20 cellular contexts compared by ENCODE assay signal in the genomic region with DNA sequence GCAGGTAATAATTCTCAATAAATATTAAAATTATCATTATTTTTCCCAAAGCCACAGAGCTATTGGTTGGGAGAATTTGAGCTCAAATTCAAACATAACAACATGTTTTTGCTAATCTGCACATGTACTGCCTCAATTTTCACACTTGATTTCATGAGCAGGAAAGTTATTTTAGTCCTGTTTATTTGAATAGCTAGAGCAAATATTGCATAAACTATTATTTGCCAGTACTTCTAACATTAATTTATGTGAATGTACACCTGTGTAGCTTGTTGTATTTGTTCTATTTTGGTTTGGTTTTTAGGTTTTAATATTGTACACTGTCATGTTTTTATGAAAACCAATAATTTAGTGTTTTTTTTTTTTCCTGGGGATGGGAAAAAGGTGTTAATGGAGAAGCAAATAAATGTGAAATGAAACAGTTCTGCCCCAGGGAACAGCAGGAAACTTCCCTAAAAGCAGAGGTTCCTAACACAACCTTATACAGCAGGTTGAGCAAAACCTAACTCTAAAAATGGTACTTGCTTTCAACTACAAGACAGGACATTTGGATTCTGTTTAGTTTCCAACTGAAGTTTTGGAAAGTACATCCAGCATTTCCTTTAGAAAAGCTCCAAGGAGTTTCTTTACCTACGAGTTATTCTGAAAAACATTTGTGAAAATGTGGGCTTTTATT.
DNase-seq lines count a peak whose midpoint lies in the region; ATAC-seq and TF ChIP-seq lines count a peak whose summit lies in the region.
"Had no signal": no experiment of that assay in that cellular context is flagged by ENCODE, and none has a peak within 500 bp of the region (broad histone marks: within the 10 kb centered on the region; RNA-seq: fewer than 3 reads in every experiment).

No MANE protein-coding gene starts in this region.

- peaks cover 6% of the 10 kb centered on the region for H3K27me3 Mint-ChIP-seq in activated CD8-positive, alpha-beta memory T cell treated with anti-CD3 and anti-CD28 coated beads, Interleukin-2, amount 10 ng/mL, durations not matched to agents 7 days and 5 days

- TF ChIP-seq POLR2A in tibial nerve (IDR thresholded peaks at IDR 0.05) = no peak

- H3K27ac ChIP-seq in RWPE1 (peak overlapping the region; percentile 74), osteoblast (ENCODE audit: low read depth, low read length) (peak overlapping the region; percentile 96), tibial nerve (peak overlapping the region in 3 of 4 donors; percentile 58 to 77 (median 62))
- H3K27ac ChIP-seq: parathyroid adenoma had no signal

- no peaks in the 10 kb centered on the region for H3K27me3 ChIP-seq in endocrine pancreas (ENCODE audit: control insufficient read depth, insufficient read depth, low read length)
- H3K27me3 ChIP-seq in osteoblast (ENCODE audit: insufficient read depth, low read length) = no peaks in the 10 kb centered on the region
- no peaks in the 10 kb centered on the region for H3K27me3 ChIP-seq in tibial nerve

- WGBS in tibial nerve, 2 donors = 59 to 73% methylated on average over 1 of the region's 1 CpG

- peak overlapping the region; percentile 41 for H2AFZ ChIP-seq in osteoblast (ENCODE audit: low read length)
- H2AFZ ChIP-seq: parathyroid adenoma had no signal

- CTCF ChIA-PET in RWPE1 (lab: Yijun Ruan, JAX) = interaction anchor here (0.7 kb wide), 1 partner anchor 310 kb away, joined by 3 read pairs; no protein-coding TSS in a partner anchor
- CTCF ChIA-PET in activated CD8-positive, alpha-beta memory T cell treated with anti-CD3 and anti-CD28 coated beads, Interleukin-2, amount 10 ng/mL, durations not matched to agents 7 days and 5 days (lab: Charles Lee) = interaction anchor here (1.2 to 1.6 kb wide), 2 partner anchors 53 to 54 kb away, joined by 3 to 4 read pairs; no protein-coding TSS in a partner anchor

- no peaks in the 10 kb centered on the region for H4K20me1 ChIP-seq in osteoblast (ENCODE audit: insufficient read depth, low read length)

- H3K4me3 Mint-ChIP-seq in activated CD8-positive, alpha-beta memory T cell treated with anti-CD3 and anti-CD28 coated beads, Interleukin-2, amount 10 ng/mL, durations not matched to agents 7 days and 5 days = no peak overlapping the region
- H3K4me3 Mint-ChIP-seq: activated CD4-positive, alpha-beta T cell treated with anti-CD3 and anti-CD28 coated beads, Interleukin-2, amount 10 ng/mL, durations not matched to agents 7 days and 5 days; activated naive CD4-positive, alpha-beta T cell treated with anti-CD3 and anti-CD28 coated beads, Interleukin-2, amount 10 ng/mL, durations not matched to agents 7 days and 5 days; B cell; stimulated activated naive B cell treated with anti-CD40 and anti-IgM and Interleukin-4, amounts not matched to agents 10 μg/mL and 1 μg/mL and 100 μg/mL, for 72 hours had no signal

- H3K4me3 ChIP-seq in endocrine pancreas (ENCODE audit: control insufficient read depth, insufficient read depth, low read length) (peak overlapping the region; percentile 41), osteoblast (ENCODE audit: insufficient read depth, low read length) (no peak overlapping the region), tibial nerve (no peak overlapping the region)
- H3K4me3 ChIP-seq: GM12878 had no signal

- H3K4me1 Mint-ChIP-seq in activated CD8-positive, alpha-beta memory T cell treated with anti-CD3 and anti-CD28 coated beads, Interleukin-2, amount 10 ng/mL, durations not matched to agents 7 days and 5 days = no peaks in the 10 kb centered on the region
- H3K4me1 Mint-ChIP-seq: activated CD4-positive, alpha-beta T cell treated with anti-CD3 and anti-CD28 coated beads, Interleukin-2, amount 10 ng/mL, durations not matched to agents 7 days and 5 days; activated naive CD4-positive, alpha-beta T cell treated with anti-CD3 and anti-CD28 coated beads, Interleukin-2, amount 10 ng/mL, durations not matched to agents 7 days and 5 days had no signal

- H3K4me2 ChIP-seq in osteoblast (ENCODE audit: insufficient read depth, low read length) = no peak overlapping the region

- ATAC-seq in activated CD8-positive, alpha-beta memory T cell treated with anti-CD3 and anti-CD28 coated beads, Interleukin-2, amount 10 ng/mL, durations not matched to agents 7 days and 5 days = no peak
- ATAC-seq: GM12878; Panc1; stimulated activated naive B cell treated with anti-CD40 and anti-IgM and Interleukin-4, amounts not matched to agents 10 μg/mL and 1 μg/mL and 100 μg/mL, for 72 hours had no signal

- H3K9me3 ChIP-seq in endocrine pancreas (ENCODE audit: control insufficient read depth, low read length) = no peaks in the 10 kb centered on the region
- H3K9me3 ChIP-seq in osteoblast (ENCODE audit: low read depth, low read length) = no peaks in the 10 kb centered on the region
- H3K9me3 ChIP-seq in tibial nerve = no peaks in the 10 kb centered on the region

- no peak for TF ChIP-seq EP300 in tibial nerve (IDR thresholded peaks at IDR 0.05)

- no peak overlapping the region for H3K27ac Mint-ChIP-seq in activated CD8-positive, alpha-beta memory T cell treated with anti-CD3 and anti-CD28 coated beads, Interleukin-2, amount 10 ng/mL, durations not matched to agents 7 days and 5 days
- H3K27ac Mint-ChIP-seq: activated CD4-positive, alpha-beta T cell treated with anti-CD3 and anti-CD28 coated beads, Interleukin-2, amount 10 ng/mL, durations not matched to agents 7 days and 5 days; activated naive CD4-positive, alpha-beta T cell treated with anti-CD3 and anti-CD28 coated beads, Interleukin-2, amount 10 ng/mL, durations not matched to agents 7 days and 5 days; B cell; stimulated activated naive B cell treated with anti-CD40 and anti-IgM and Interleukin-4, amounts not matched to agents 10 μg/mL and 1 μg/mL and 100 μg/mL, for 72 hours had no signal

- POLR2A ChIA-PET in RWPE1 (lab: Yijun Ruan, JAX; ENCODE audit: low non-redundant PET) = no interaction called here

- H3K4me1 ChIP-seq in endocrine pancreas (ENCODE audit: control insufficient read depth, insufficient read depth, low read length) = peaks cover 6% of the 10 kb centered on the region
- H3K4me1 ChIP-seq in osteoblast (ENCODE audit: insufficient read depth, low read length) = peaks cover 24% of the 10 kb centered on the region
- peaks cover 0 to 12% (median 3%) of the 10 kb centered on the region in 4 donors for H3K4me1 ChIP-seq in tibial nerve
- H3K4me1 ChIP-seq: parathyroid adenoma had no signal

- no peaks in the 10 kb centered on the region for H3K9me3 Mint-ChIP-seq in activated CD8-positive, alpha-beta memory T cell treated with anti-CD3 and anti-CD28 coated beads, Interleukin-2, amount 10 ng/mL, durations not matched to agents 7 days and 5 days (ENCODE audit: low read depth)
- H3K9me3 Mint-ChIP-seq: activated CD4-positive, alpha-beta T cell treated with anti-CD3 and anti-CD28 coated beads, Interleukin-2, amount 10 ng/mL, durations not matched to agents 7 days and 5 days; activated naive CD4-positive, alpha-beta T cell treated with anti-CD3 and anti-CD28 coated beads, Interleukin-2, amount 10 ng/mL, durations not matched to agents 7 days and 5 days; stimulated activated naive B cell treated with anti-CD40 and anti-IgM and Interleukin-4, amounts not matched to agents 10 μg/mL and 1 μg/mL and 100 μg/mL, for 72 hours had no signal

- DNase-seq in RWPE1 (ENCODE audit: low spot score) (no peak), osteoblast (ENCODE audit: insufficient read length, low spot score, missing footprints) (no peak), tibial nerve (ENCODE audit: low spot score in 2 of 2) (no peak), DMS79 treated with DMSO at 0.1 percent for 48 hours (lab: John Stamatoyannopoulos, UW) (no peak), NCI-H446 treated with DMSO at 0.1 percent for 48 hours (lab: John Stamatoyannopoulos, UW) (no peak)
- DNase-seq in activated CD8-positive, alpha-beta memory T cell treated with anti-CD3 and anti-CD28 coated beads, Interleukin-2, amount 10 ng/mL, durations not matched to agents 7 days and 5 days = no peak
- DNase-seq: activated CD4-positive, alpha-beta T cell treated with anti-CD3 and anti-CD28 coated beads, Interleukin-2, amount 10 ng/mL, durations not matched to agents 7 days and 5 days; activated naive CD4-positive, alpha-beta T cell treated with anti-CD3 and anti-CD28 coated beads, Interleukin-2, amount 10 ng/mL, durations not matched to agents 7 days and 5 days; activated T-cell treated with anti-CD3 and anti-CD28 coated beads for 4 hours; Calu3; GDM1; Karpas-422; NCI-H1105; stimulated activated naive B cell treated with anti-CD40 and anti-IgM and Interleukin-4, amounts not matched to agents 10 μg/mL and 1 μg/mL and 100 μg/mL, for 72 hours; SW 1271 had no signal

- H3K36me3 ChIP-seq in endocrine pancreas (ENCODE audit: control insufficient read depth, insufficient read depth, low read length) (no peaks in the 10 kb centered on the region), osteoblast (ENCODE audit: insufficient read depth, low read length) (no peaks in the 10 kb centered on the region), tibial nerve (peaks cover 0 to 3% (median 0%) of the 10 kb centered on the region in 3 donors)

- TF ChIP-seq CTCF in RWPE1 (conservative IDR thresholded peaks at IDR 0.05; ENCODE audit: low read depth) = no peak
- no peak for TF ChIP-seq CTCF in osteoblast (IDR thresholded peaks at IDR 0.05; ENCODE audit: extremely low read depth, low read depth, low read length)
- no peak for TF ChIP-seq CTCF in tibial nerve (IDR thresholded peaks at IDR 0.05)

- H3K79me2 ChIP-seq in osteoblast (ENCODE audit: insufficient read depth, low read length) = no peaks in the 10 kb centered on the region
- H3K79me2 ChIP-seq: parathyroid adenoma had no signal

- no peak overlapping the region for H3K9ac ChIP-seq in endocrine pancreas (ENCODE audit: control insufficient read depth, insufficient read depth, low read length)
- H3K9ac ChIP-seq: parathyroid adenoma had no signal

- H3K36me3 Mint-ChIP-seq in activated CD8-positive, alpha-beta memory T cell treated with anti-CD3 and anti-CD28 coated beads, Interleukin-2, amount 10 ng/mL, durations not matched to agents 7 days and 5 days = no peaks in the 10 kb centered on the region
- H3K36me3 Mint-ChIP-seq: activated naive CD4-positive, alpha-beta T cell treated with anti-CD3 and anti-CD28 coated beads, Interleukin-2, amount 10 ng/mL, durations not matched to agents 7 days and 5 days; stimulated activated naive B cell treated with anti-CD40 and anti-IgM and Interleukin-4, amounts not matched to agents 10 μg/mL and 1 μg/mL and 100 μg/mL, for 72 hours had no signal
